ENCODE assay signal across 2 cellular contexts in genomic region chr4:3135155-3136011, GRCh38.
TF ChIP-seq lines count a peak whose summit lies in the region.

No MANE protein-coding gene starts in this region.

TF ChIP-seq in endothelial cell of umbilical vein, 7 proteins besides CTCF, POLR2A, EP300 and RAD21 (continued from another document):
- TF ChIP-seq MYC (IDR thresholded peaks at IDR 0.05; ENCODE audit: low read depth, low read length) = no peak

TF ChIP-seq in SK-N-SH treated with all-trans-retinoic acid at 6 μM for 48 hours, 23 proteins besides CTCF, POLR2A, EP300 and RAD21 (continued from another document):
- TF ChIP-seq TSHZ2 (CRISPR knock-in tag; IDR thresholded peaks at IDR 0.05) = no peak
- no peak for TF ChIP-seq PPARA (CRISPR knock-in tag; IDR thresholded peaks at IDR 0.05; ENCODE audit: borderline replicate concordance)
- no peak for TF ChIP-seq TOX (CRISPR knock-in tag; IDR thresholded peaks at IDR 0.05; ENCODE audit: borderline replicate concordance)
- no peak for TF ChIP-seq CREB5 (CRISPR knock-in tag; IDR thresholded peaks at IDR 0.05; ENCODE audit: low read depth)
- TF ChIP-seq POU6F1 (CRISPR knock-in tag; IDR thresholded peaks at IDR 0.05; ENCODE audit: borderline replicate concordance, low read depth) = no peak
- no peak for TF ChIP-seq BACH2 (CRISPR knock-in tag; IDR thresholded peaks at IDR 0.05; ENCODE audit: borderline replicate concordance)
- TF ChIP-seq TCF4 (CRISPR knock-in tag; IDR thresholded peaks at IDR 0.05; ENCODE audit: borderline replicate concordance) = no peak
- no peak for TF ChIP-seq ZNF70 (CRISPR knock-in tag; IDR thresholded peaks at IDR 0.05)
- TF ChIP-seq ARNTL (CRISPR knock-in tag; IDR thresholded peaks at IDR 0.05; ENCODE audit: borderline replicate concordance, low read depth) = no peak
- TF ChIP-seq ISL1 (CRISPR knock-in tag; IDR thresholded peaks at IDR 0.05) = no peak
- TF ChIP-seq ZNF8 (CRISPR knock-in tag; IDR thresholded peaks at IDR 0.05) = no peak
- TF ChIP-seq ESRRG (CRISPR knock-in tag; IDR thresholded peaks at IDR 0.05) = no peak
- TF ChIP-seq CSRNP3 (CRISPR knock-in tag; IDR thresholded peaks at IDR 0.05) = no peak
